11 cellular contexts compared by ENCODE assay signal in genomic region chr13:41554626-41555386, GRCh38.
DNase-seq lines count a peak whose midpoint lies in the region; ATAC-seq and TF ChIP-seq lines count a peak whose summit lies in the region.
"Had no signal": no experiment of that assay in that cellular context is flagged by ENCODE, and none has a peak within 500 bp of the region (broad histone marks: within the 10 kb centered on the region; RNA-seq: fewer than 3 reads in every experiment).

No MANE protein-coding gene starts in this region.

- H3K4me1 Mint-ChIP-seq in activated CD4-positive, alpha-beta T cell treated with anti-CD3 and anti-CD28 coated beads, Interleukin-2, amount 10 ng/mL, durations not matched to agents 24 days and 14 days: peaks cover 15% of the 10 kb centered on the region
- no peaks in the 10 kb centered on the region for H3K4me1 Mint-ChIP-seq in HFFc6 (ENCODE audit: low read depth)

- no peaks in the 10 kb centered on the region for H3K27me3 ChIP-seq in hepatocyte
- H3K27me3 ChIP-seq: adrenal gland, SJSA1 had no signal

- no peak overlapping the region for H3K4me2 ChIP-seq in hepatocyte
- H3K4me2 ChIP-seq: A549 had no signal

- no peaks in the 10 kb centered on the region for H3K79me2 ChIP-seq in hepatocyte

- WGBS in hepatocyte (ENCODE audit: low lambda C conversion rate, missing lambda C conversion rate): 95% methylated on average over 10 of the region's 10 CpGs

- no peaks in the 10 kb centered on the region for H3K4me1 ChIP-seq in hepatocyte (ENCODE audit: insufficient read depth)
- H3K4me1 ChIP-seq: A549, adrenal gland, SJSA1 had no signal

- peak; percentile 85 for ATAC-seq in GM21528 (IDR thresholded peaks at IDR 0.05; ENCODE audit: low FRiP score, unreplicated experiment)
- ATAC-seq in HG03378 (IDR thresholded peaks at IDR 0.05; ENCODE audit: unreplicated experiment): peak; percentile 91
- ATAC-seq: A549 had no signal

- no peaks in the 10 kb centered on the region for H4K20me1 ChIP-seq in hepatocyte (ENCODE audit: insufficient read depth, poor library complexity, severe bottlenecking)

- no peaks in the 10 kb centered on the region for H3K9me3 Mint-ChIP-seq in activated CD4-positive, alpha-beta T cell treated with anti-CD3 and anti-CD28 coated beads, Interleukin-2, amount 10 ng/mL, durations not matched to agents 24 days and 14 days
- no peaks in the 10 kb centered on the region for H3K9me3 Mint-ChIP-seq in HFFc6

- no peaks in the 10 kb centered on the region for H3K27me3 Mint-ChIP-seq in activated CD4-positive, alpha-beta T cell treated with anti-CD3 and anti-CD28 coated beads, Interleukin-2, amount 10 ng/mL, durations not matched to agents 24 days and 14 days
- H3K27me3 Mint-ChIP-seq in HFFc6 (ENCODE audit: insufficient read depth): peaks cover 28% of the 10 kb centered on the region

- H3K9me3 ChIP-seq in hepatocyte (ENCODE audit: low read depth): no peaks in the 10 kb centered on the region
- H3K9me3 ChIP-seq: A549, adrenal gland, SJSA1 had no signal

- no peak overlapping the region for H3K27ac ChIP-seq in hepatocyte
- H3K27ac ChIP-seq: A549, adrenal gland, SJSA1 had no signal

- no peaks in the 10 kb centered on the region for H3K9me2 ChIP-seq in hepatocyte (replicated peaks; ENCODE audit: insufficient read depth)

- H3K36me3 ChIP-seq in hepatocyte (replicated peaks; ENCODE audit: insufficient read depth, low read depth): no peaks in the 10 kb centered on the region
- H3K36me3 ChIP-seq: adrenal gland, SJSA1 had no signal

- H3K27ac Mint-ChIP-seq in activated CD4-positive, alpha-beta T cell treated with anti-CD3 and anti-CD28 coated beads, Interleukin-2, amount 10 ng/mL, durations not matched to agents 24 days and 14 days: peak overlapping the region; percentile 25
- H3K27ac Mint-ChIP-seq in HFFc6: no peak overlapping the region

- DNase-seq in activated CD4-positive, alpha-beta T cell treated with anti-CD3 and anti-CD28 coated beads, Interleukin-2, amount 10 ng/mL, durations not matched to agents 24 days and 14 days: peak; percentile 67
- no peak for DNase-seq in activated CD4-positive, alpha-beta T cell treated with anti-CD3 and anti-CD28 coated beads for 4 hours
- peak; percentile 41 for DNase-seq in stimulated activated CD4-positive, alpha-beta T cell treated with anti-CD3 and anti-CD28 coated beads, Interleukin-1b, Interleukin-23, amount 100 ng/mL, for 48 hours
- DNase-seq in HFFc6: no peak
- no peak for DNase-seq in hepatocyte (ENCODE audit: low spot score)
- DNase-seq in NCI-H2107 (lab: John Stamatoyannopoulos, UW): no peak
- DNase-seq: adrenal gland had no signal

- no peaks in the 10 kb centered on the region for H3K36me3 Mint-ChIP-seq in activated CD4-positive, alpha-beta T cell treated with anti-CD3 and anti-CD28 coated beads, Interleukin-2, amount 10 ng/mL, durations not matched to agents 24 days and 14 days (ENCODE audit: low read depth)
- H3K36me3 Mint-ChIP-seq in HFFc6 (ENCODE audit: low read depth): no peaks in the 10 kb centered on the region

- intact Hi-C loops in activated CD4-positive, alpha-beta T cell treated with anti-CD3 and anti-CD28 coated beads, Interleukin-2, amount 10 ng/mL, durations not matched to agents 24 days and 14 days (cut with micrococcal nuclease): loop anchor here (1.0 to 2.0 kb wide), 2 partner anchors 62 to 96 kb away; no protein-coding TSS in a partner anchor

- H3K4me3 Mint-ChIP-seq in activated CD4-positive, alpha-beta T cell treated with anti-CD3 and anti-CD28 coated beads, Interleukin-2, amount 10 ng/mL, durations not matched to agents 24 days and 14 days: peak overlapping the region; percentile 31
- H3K4me3 Mint-ChIP-seq in HFFc6: no peak overlapping the region

- TF ChIP-seq CTCF in HFFc6 (IDR thresholded peaks at IDR 0.05) (no peak), hepatocyte (IDR thresholded peaks at IDR 0.05; ENCODE audit: poor library complexity) (no peak)

- no peak overlapping the region for H3K4me3 ChIP-seq in hepatocyte
- H3K4me3 ChIP-seq: A549, adrenal gland, SJSA1 had no signal

- H2AFZ ChIP-seq in hepatocyte: no peak overlapping the region

Comparison
In these comparisons a context has a peak if more than half of its experiments do, and no peak if none do; other contexts are left out.
1. DNase-seq: peak in activated CD4-positive, alpha-beta T cell treated with anti-CD3 and anti-CD28 coated beads, Interleukin-2, amount 10 ng/mL, durations not matched to agents 24 days and 14 days (single experiment) and stimulated activated CD4-positive, alpha-beta T cell treated with anti-CD3 and anti-CD28 coated beads, Interleukin-1b, Interleukin-23, amount 100 ng/mL, for 48 hours (single experiment); none in activated CD4-positive, alpha-beta T cell treated with anti-CD3 and anti-CD28 coated beads for 4 hours (0 of 2), HFFc6 (single experiment), hepatocyte (single experiment) and NCI-H2107 (single experiment).